ENCODE assay signal across 22 cellular contexts in genomic region chrX:13201605-13202219, GRCh38.
"Had no signal": no experiment of that assay in that cellular context is flagged by ENCODE, and none has a peak within 500 bp of the region (broad histone marks: within the 10 kb centered on the region; RNA-seq: fewer than 3 reads in every experiment).

No MANE protein-coding gene starts in this region.

- H3K4me3 ChIP-seq: adrenal gland, ascending aorta, esophagus muscularis mucosa, hepatocyte, spleen, thoracic aorta, upper lobe of right lung had no signal

- H3K9me3 Mint-ChIP-seq: activated T-cell treated with anti-CD3 and anti-CD28 coated beads, Interleukin-2, amount 50 U/mL, for 4 hours; activated T-helper 2 cell treated with anti-CD3 and anti-CD28 coated beads, Interferon-gamma antibody, Interleukin-2, Interleukin-4, amounts not matched to agents 10 μg/mL and 5 μg/mL and 100 μg/mL, durations not matched to agents 14 hours and 24 hours and 36 hours; effector memory CD8-positive, alpha-beta T cell had no signal

- H3K27me3 ChIP-seq: adrenal gland, ascending aorta, esophagus muscularis mucosa, hepatocyte, upper lobe of right lung had no signal

- H3K4me1 Mint-ChIP-seq: activated CD4-positive, alpha-beta T cell treated with anti-CD3 and anti-CD28 coated beads for 36 hours had no signal

- H3K36me3 ChIP-seq: adrenal gland, ascending aorta, esophagus muscularis mucosa, spleen, thoracic aorta, upper lobe of right lung had no signal

- H3K27ac Mint-ChIP-seq: activated CD4-positive, alpha-beta T cell treated with anti-CD3 and anti-CD28 coated beads for 36 hours; activated naive CD8-positive, alpha-beta T cell; activated T-helper 2 cell treated with anti-CD3 and anti-CD28 coated beads, Interferon-gamma antibody, Interleukin-2, Interleukin-4, amounts not matched to agents 10 μg/mL and 5 μg/mL and 100 μg/mL, durations not matched to agents 14 hours and 24 hours and 36 hours; effector memory CD8-positive, alpha-beta T cell had no signal

- DNase-seq: activated CD4-positive, alpha-beta T cell treated with anti-CD3 and anti-CD28 coated beads for 36 hours; activated CD4-positive, alpha-beta T cell treated with anti-CD3 and anti-CD28 coated beads, Interleukin-2, amount 50 U/mL, for 4 hours; activated CD8-positive, alpha-beta memory T cell treated with anti-CD3 and anti-CD28 coated beads, Interleukin-2, amount 50 U/mL, for 48 hours; activated naive CD4-positive, alpha-beta T cell; activated T-cell treated with anti-CD3 and anti-CD28 coated beads, Interleukin-2, amount 50 U/mL, for 4 hours; adrenal gland; central memory CD4-positive, alpha-beta T cell; effector memory CD8-positive, alpha-beta T cell; glutamatergic neuron; islet precursor cell; left cardiac atrium; spleen; stimulated activated CD4-positive, alpha-beta T cell treated with anti-CD3 and anti-CD28 coated beads, Interleukin-4, amount 100 ng/mL, for 1 hour; stimulated activated naive CD4-positive, alpha-beta T cell; T-helper 9 cell; upper lobe of right lung had no signal

- H3K27ac ChIP-seq: adrenal gland, ascending aorta, esophagus muscularis mucosa, hepatocyte, thoracic aorta, upper lobe of right lung had no signal

- H3K4me3 Mint-ChIP-seq: activated CD4-positive, alpha-beta T cell treated with anti-CD3 and anti-CD28 coated beads for 36 hours; activated naive CD8-positive, alpha-beta T cell; activated T-cell treated with anti-CD3 and anti-CD28 coated beads, Interleukin-2, amount 50 U/mL, for 4 hours; effector memory CD8-positive, alpha-beta T cell had no signal

- H3K4me1 ChIP-seq: adrenal gland, ascending aorta, spleen, upper lobe of right lung had no signal

- H3K9me3 ChIP-seq: adrenal gland, ascending aorta, esophagus muscularis mucosa, spleen, thoracic aorta, upper lobe of right lung had no signal

- H3K36me3 Mint-ChIP-seq: activated naive CD8-positive, alpha-beta T cell had no signal

- H3K27me3 Mint-ChIP-seq: activated CD4-positive, alpha-beta T cell treated with anti-CD3 and anti-CD28 coated beads for 36 hours; activated naive CD8-positive, alpha-beta T cell; effector memory CD8-positive, alpha-beta T cell had no signal
